In the genomic region with DNA sequence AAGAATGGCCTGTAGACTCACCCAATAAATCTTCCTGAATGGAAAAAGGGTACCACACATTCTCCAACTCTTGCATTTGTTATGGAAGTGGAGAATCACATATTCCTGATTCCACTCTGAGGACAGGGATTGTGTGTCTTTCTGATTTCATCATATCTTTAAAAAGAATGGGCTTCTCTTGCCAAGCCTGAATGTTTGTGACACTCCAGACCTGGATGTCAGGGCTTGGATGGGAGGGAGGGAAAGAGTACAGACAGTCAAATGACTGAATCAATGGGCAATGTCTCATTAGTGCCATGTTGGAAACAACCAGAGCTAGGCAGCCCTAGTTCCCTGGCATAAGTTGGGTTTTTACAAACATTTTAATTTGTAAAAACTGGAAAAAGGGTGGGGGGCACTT, we compare ENCODE assay signal across 20 cellular contexts.
"Had no signal": no experiment of that assay in that cellular context is flagged by ENCODE, and none has a peak within 500 bp of the region (broad histone marks: within the 10 kb centered on the region; RNA-seq: fewer than 3 reads in every experiment).

No MANE protein-coding gene starts in this region.

- H3K4me3 ChIP-seq: ascending aorta, hepatocyte, lung, spleen, transverse colon had no signal

- H3K9me3 ChIP-seq: ascending aorta, spleen, transverse colon had no signal

- DNase-seq: activated CD4-positive, alpha-beta memory T cell treated with anti-CD3 and anti-CD28 coated beads, Interleukin-2, amount 10 ng/mL, durations not matched to agents 7 days and 5 days; activated CD4-positive, alpha-beta T cell treated with anti-CD3 and anti-CD28 coated beads for 36 hours; activated CD8-positive, alpha-beta memory T cell treated with anti-CD3 and anti-CD28 coated beads, Interleukin-2, amount 50 U/mL, for 4 hours; activated naive CD4-positive, alpha-beta T cell; effector CD4-positive, alpha-beta T cell; foreskin melanocyte; kidney glomerular epithelial cell; midbrain; naive thymus-derived CD4-positive, alpha-beta T cell; spleen; stimulated activated CD4-positive, alpha-beta T cell treated with anti-CD3 and anti-CD28 coated beads, Interleukin-1b, Interleukin-23, amount 100 ng/mL, for 48 hours; stimulated activated naive B cell treated with anti-CD40 and anti-IgM and Interleukin-4, amounts not matched to agents 10 μg/mL and 1 μg/mL and 100 μg/mL, for 72 hours; substantia nigra; T-helper 9 cell; transverse colon had no signal

- H3K36me3 ChIP-seq: ascending aorta, spleen, transverse colon had no signal

- ATAC-seq: activated CD4-positive, alpha-beta T cell treated with anti-CD3 and anti-CD28 coated beads for 36 hours; naive thymus-derived CD4-positive, alpha-beta T cell; stimulated activated naive B cell treated with anti-CD40 and anti-IgM and Interleukin-4, amounts not matched to agents 10 μg/mL and 1 μg/mL and 100 μg/mL, for 72 hours had no signal

- H3K27me3 ChIP-seq: ascending aorta, hepatocyte, transverse colon had no signal

- H3K4me1 ChIP-seq: ascending aorta, spleen, transverse colon had no signal

- H3K4me2 ChIP-seq: hepatocyte had no signal

- H2AFZ ChIP-seq: hepatocyte had no signal

- H3K27ac ChIP-seq: ascending aorta, epithelial cell of prostate, hepatocyte, spleen, transverse colon, VCaP had no signal

- H3K79me2 ChIP-seq: hepatocyte had no signal
